Comparison of ENCODE assay signal across 24 cellular contexts in the genomic region with DNA sequence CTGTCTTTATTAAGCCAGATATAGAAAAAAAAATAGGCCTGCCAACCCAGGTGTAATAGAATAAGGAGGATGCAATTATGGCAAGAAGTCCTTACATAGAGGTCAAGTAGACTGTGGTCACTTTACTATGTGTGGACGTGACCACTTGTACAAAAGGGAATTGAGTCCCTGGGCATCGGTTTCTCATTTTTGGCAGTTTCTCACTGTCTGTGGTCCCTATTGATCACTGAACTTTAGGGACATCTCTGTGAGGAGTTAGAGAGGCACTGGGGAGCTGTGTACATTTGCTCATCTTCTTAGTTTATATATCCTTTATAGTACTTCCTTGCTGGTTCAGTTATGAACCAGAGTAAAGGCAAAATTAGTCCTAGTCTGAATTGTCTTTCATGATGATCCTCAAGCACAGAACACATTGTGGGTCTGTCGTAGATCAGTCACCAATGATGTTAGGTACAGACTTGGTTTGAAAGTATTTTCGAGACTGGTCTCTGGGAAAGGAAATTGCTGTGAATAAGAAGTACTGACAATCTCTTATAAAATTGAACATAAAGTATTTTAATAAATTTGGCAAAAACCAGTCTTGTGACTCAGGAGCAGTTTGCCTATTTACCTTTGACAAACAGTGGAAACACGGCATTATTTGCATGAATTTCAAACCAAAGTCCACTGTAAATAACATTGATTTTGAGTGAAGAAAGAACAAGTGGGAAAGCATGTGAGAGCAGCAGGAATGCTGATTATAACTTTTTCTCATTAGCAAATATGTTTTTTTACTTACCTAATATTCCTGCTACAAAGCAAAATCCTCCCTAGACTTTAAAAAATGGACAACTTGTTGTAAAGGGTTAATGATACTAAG.
DNase-seq lines count a peak whose midpoint lies in the region; ATAC-seq, FAIRE-seq and TF ChIP-seq lines count a peak whose summit lies in the region.
"Had no signal": no experiment of that assay in that cellular context is flagged by ENCODE, and none has a peak within 500 bp of the region (broad histone marks: within the 10 kb centered on the region; RNA-seq: fewer than 3 reads in every experiment).

No MANE protein-coding gene starts in this region.

- no peak for TF ChIP-seq CTCF in PC-3 (conservative IDR thresholded peaks at IDR 0.05; ENCODE audit: low read depth, low read length)
- TF ChIP-seq CTCF in keratinocyte (optimal IDR thresholded peaks at IDR 0.05 in 1 of 3, IDR thresholded peaks at IDR 0.05 in 1 of 3, conservative IDR thresholded peaks at IDR 0.05 in 1 of 3; ENCODE audit: extremely low read depth in 1 of 3, insufficient read depth in 2 of 3, low read length in 3 of 3) = no peak
- no peak for TF ChIP-seq CTCF in liver (IDR thresholded peaks at IDR 0.05; ENCODE audit: low read depth, low read length, missing input control)
- TF ChIP-seq CTCF in natural killer cell (IDR thresholded peaks at IDR 0.05) = no peak

- H3K36me3 ChIP-seq in PC-3 (ENCODE audit: low read depth, low read length) = no peaks in the 10 kb centered on the region
- no peaks in the 10 kb centered on the region for H3K36me3 ChIP-seq in keratinocyte (ENCODE audit: control insufficient read depth in 2 of 2, extremely low read depth in 1 of 2, insufficient read depth in 2 of 2, low read length in 2 of 2)
- H3K36me3 ChIP-seq in liver (ENCODE audit: control insufficient read depth in 4 of 4, insufficient read depth in 3 of 4, low read depth in 1 of 4, low read length in 3 of 4) = no peaks in the 10 kb centered on the region
- H3K36me3 ChIP-seq: BE2C; BLaER1 treated with 17β-estradiol and CSF1 and Interleukin-3, amounts not matched to agents 10 nM and 100 nM had no signal

- no peaks in the 10 kb centered on the region for H3F3A ChIP-seq in PC-3 (ENCODE audit: low read length, unreplicated experiment)

- POLR2A ChIA-PET in PC-3 (lab: Charles Lee; ENCODE audit: unreplicated experiment) = no interaction called here

- H3K4me3 ChIP-seq in PC-3 (ENCODE audit: low read length) (no peak overlapping the region), keratinocyte (ENCODE audit: control insufficient read depth in 2 of 3, extremely low read depth in 1 of 3, insufficient read depth in 2 of 3, low read depth in 1 of 3, low read length in 3 of 3) (no peak overlapping the region), liver (ENCODE audit: low read depth in 1 of 3, low read length in 3 of 3) (no peak overlapping the region)
- H3K4me3 ChIP-seq: A549; BLaER1 treated with 17β-estradiol and CSF1 and Interleukin-3, amounts not matched to agents 10 nM and 100 nM; GM23248 had no signal

- H3K9me1 ChIP-seq in keratinocyte (ENCODE audit: control insufficient read depth, extremely low read depth, insufficient read depth, low read length) = no peaks in the 10 kb centered on the region

- dilution Hi-C loops in keratinocyte (cut with MboI; ENCODE audit: extremely low pct_ligation_motif_present, low sequenced_read_pairs) = no loop called here

- no peaks in the 10 kb centered on the region for H3K79me2 ChIP-seq in PC-3 (ENCODE audit: low read length)
- H3K79me2 ChIP-seq in keratinocyte (ENCODE audit: control insufficient read depth, insufficient read depth, low read length) = no peaks in the 10 kb centered on the region

- H3K9me3 ChIP-seq in PC-3 (ENCODE audit: low read length) = no peaks in the 10 kb centered on the region
- H3K9me3 ChIP-seq in keratinocyte (ENCODE audit: control insufficient read depth, low read depth, low read length) = no peaks in the 10 kb centered on the region
- H3K9me3 ChIP-seq in liver (ENCODE audit: control insufficient read depth in 4 of 4, low read length in 3 of 4) = no peaks in the 10 kb centered on the region
- H3K9me3 ChIP-seq: A549; BE2C; BLaER1 treated with 17β-estradiol and CSF1 and Interleukin-3, amounts not matched to agents 10 nM and 100 nM had no signal

- peaks cover 0 to 3% of the 10 kb centered on the region in 2 donors for H3K9me3 Mint-ChIP-seq in natural killer cell
- H3K9me3 Mint-ChIP-seq: CD4-positive, alpha-beta T cell had no signal

- no peak overlapping the region for H3K27ac Mint-ChIP-seq in natural killer cell
- H3K27ac Mint-ChIP-seq: CD14-positive monocyte; CD4-positive, alpha-beta T cell; CD8-positive, alpha-beta memory T cell had no signal

- H3K4me2 ChIP-seq in PC-3 (ENCODE audit: low read length) = no peak overlapping the region
- no peak overlapping the region for H3K4me2 ChIP-seq in keratinocyte (ENCODE audit: control insufficient read depth, extremely low read depth, insufficient read depth, low read depth, low read length)
- H3K4me2 ChIP-seq: A549; BLaER1 treated with 17β-estradiol and CSF1 and Interleukin-3, amounts not matched to agents 10 nM and 100 nM had no signal

- DNase-seq in PC-3 (peak; percentile 20), keratinocyte (ENCODE audit: low read depth, low spot score) (no peak), natural killer cell (no peak), SKM-1 (lab: John Stamatoyannopoulos, UW; ENCODE audit: unreplicated experiment) (no peak)
- DNase-seq: 8988T; ACHN; AML-193; BE2C; CD4-positive, alpha-beta T cell; CD8-positive, alpha-beta memory T cell; DMS 273 treated with DMSO at 0.1 percent for 48 hours; DND-41; GM23248; H7; HCEC 1CT had no signal

- H3K27me3 ChIP-seq in PC-3 (ENCODE audit: low read length) (no peaks in the 10 kb centered on the region), keratinocyte (ENCODE audit: control insufficient read depth, extremely low read depth, insufficient read depth, low read length) (no peaks in the 10 kb centered on the region), liver (ENCODE audit: control insufficient read depth in 4 of 4, insufficient read depth in 4 of 4, low read length in 3 of 4) (no peaks in the 10 kb centered on the region)
- H3K27me3 ChIP-seq: BE2C; BLaER1 treated with 17β-estradiol and CSF1 and Interleukin-3, amounts not matched to agents 10 nM and 100 nM had no signal

- CTCF ChIA-PET in PC-3 (lab: Charles Lee) = no interaction called here

- H3K4me1 ChIP-seq in PC-3 (ENCODE audit: insufficient read depth, low read length) (peaks cover 7% of the 10 kb centered on the region; the same call in 1 of the 2 replicates), keratinocyte (ENCODE audit: control insufficient read depth, extremely low read depth, insufficient read depth, low read length) (no peaks in the 10 kb centered on the region), liver (ENCODE audit: control insufficient read depth in 4 of 4, insufficient read depth in 4 of 4, low read length in 3 of 4) (peaks cover 1 to 26% (median 17%) of the 10 kb centered on the region in 4 donors)
- H3K4me1 ChIP-seq: A549; BE2C; BLaER1 treated with 17β-estradiol and CSF1 and Interleukin-3, amounts not matched to agents 10 nM and 100 nM had no signal

- H3K27ac ChIP-seq in PC-3 (ENCODE audit: low read length) (peak overlapping the region; percentile 6; the same call in 1 of the 2 replicates), keratinocyte (ENCODE audit: control insufficient read depth, insufficient read depth, low read length) (no peak overlapping the region), liver (ENCODE audit: low read depth in 1 of 2, low read length in 2 of 2) (peak overlapping the region; percentile 55 to 56)
- H3K27ac ChIP-seq: A549; BLaER1 treated with 17β-estradiol and CSF1 and Interleukin-3, amounts not matched to agents 10 nM and 100 nM; GM23248 had no signal

- no peaks in the 10 kb centered on the region for H4K20me1 ChIP-seq in PC-3 (ENCODE audit: low read length)
- H4K20me1 ChIP-seq in keratinocyte (ENCODE audit: control insufficient read depth, extremely low read depth, insufficient read depth, low read length) = no peaks in the 10 kb centered on the region
- H4K20me1 ChIP-seq: BLaER1 treated with 17β-estradiol and CSF1 and Interleukin-3, amounts not matched to agents 10 nM and 100 nM had no signal

- no peaks in the 10 kb centered on the region for H3K4me1 Mint-ChIP-seq in natural killer cell
- H3K4me1 Mint-ChIP-seq: CD14-positive monocyte; CD8-positive, alpha-beta memory T cell had no signal

- no TSS peak for BruUV-seq in PC-3 (replicated peaks; lab: Mats Ljungman, UMichigan)

- no peaks in the 10 kb centered on the region for H3K27me3 Mint-ChIP-seq in natural killer cell (ENCODE audit: low read depth in 2 of 2)
- H3K27me3 Mint-ChIP-seq: CD4-positive, alpha-beta T cell; CD8-positive, alpha-beta memory T cell had no signal

- no peaks in the 10 kb centered on the region for H3K9me2 ChIP-seq in PC-3 (replicated peaks; ENCODE audit: low read length)

- H3K4me3 Mint-ChIP-seq in natural killer cell = no peak overlapping the region
- H3K4me3 Mint-ChIP-seq: CD14-positive monocyte; CD4-positive, alpha-beta T cell; CD8-positive, alpha-beta memory T cell had no signal

- H3K9ac ChIP-seq in PC-3 (ENCODE audit: low read length) (no peak overlapping the region), keratinocyte (ENCODE audit: control insufficient read depth, extremely low read depth, insufficient read depth, low read length) (no peak overlapping the region), liver (ENCODE audit: low read depth in 1 of 2, low read length in 2 of 2) (peak overlapping the region in 1 of 2 donors; percentile 25)
- H3K9ac ChIP-seq: BLaER1 treated with 17β-estradiol and CSF1 and Interleukin-3, amounts not matched to agents 10 nM and 100 nM; GM23248 had no signal

- no peak for TF ChIP-seq RAD21 in liver (IDR thresholded peaks at IDR 0.05)

- peak; percentile 13 for FAIRE-seq in keratinocyte (lab: Jason Lieb, UNC)
- FAIRE-seq: A549, D721Med, G401.6, GM12892, H1 had no signal

- H3K36me3 Mint-ChIP-seq in natural killer cell = no peaks in the 10 kb centered on the region
- H3K36me3 Mint-ChIP-seq: CD14-positive monocyte; CD8-positive, alpha-beta memory T cell had no signal

- 38% methylated on average over 5 of the region's 5 CpGs for WGBS in liver

- intact Hi-C loops in PC-3 (cut with micrococcal nuclease) (loop anchor here (1.0 kb wide), 1 partner anchor 18 kb away; no protein-coding TSS in a partner anchor), natural killer cell (cut with micrococcal nuclease) (no loop called here)

- ATAC-seq in PC-3 (peak; percentile 75), natural killer cell (no peak), GM21786 (IDR thresholded peaks at IDR 0.05; ENCODE audit: unreplicated experiment) (no peak)
- ATAC-seq: A549 had no signal

- no peak overlapping the region for H2AFZ ChIP-seq in PC-3 (ENCODE audit: low read length)
- H2AFZ ChIP-seq in keratinocyte (ENCODE audit: control insufficient read depth, low read length) = no peak overlapping the region
- H2AFZ ChIP-seq: GM23248 had no signal

TF ChIP-seq in liver, 16 proteins besides CTCF, POLR2A, EP300 and RAD21 (continues in another document):
- TF ChIP-seq EGR1 (IDR thresholded peaks at IDR 0.05; ENCODE audit: low read depth in 2 of 2) (no peak), YY1 (IDR thresholded peaks at IDR 0.05) (peak; percentile 44), SP1 (IDR thresholded peaks at IDR 0.05) (peak; percentile 91)
